ENCODE assay signal across 26 cellular contexts in genomic region chr18:54899500-54899899, GRCh38. TPM values are rescaled to one million over a fixed set of nuclear protein-coding genes. Genes with fewer than 3 reads are reported as not detected.
A peak's percentile ranks its signal among the peaks of the same experiment; 100 is the strongest.
DNase-seq lines count a peak whose midpoint lies in the region; ATAC-seq and TF ChIP-seq lines count a peak whose summit lies in the region.
"Had no signal": no experiment of that assay in that cellular context is flagged by ENCODE, and none has a peak within 500 bp of the region (broad histone marks: within the 10 kb centered on the region; RNA-seq: fewer than 3 reads in every experiment).

No MANE protein-coding gene starts in this region.

- intact Hi-C loops in CD14-positive monocyte (cut with micrococcal nuclease) (no loop called here), right lobe of liver (cut with DNase I) (no loop called here)

- H3K36me3 ChIP-seq in HEK293 (ENCODE audit: control insufficient read depth in 2 of 2, insufficient read depth in 1 of 2, low read length in 2 of 2) (no peaks in the 10 kb centered on the region), right lobe of liver (no peaks in the 10 kb centered on the region)
- H3K36me3 ChIP-seq: BLaER1 treated with 17β-estradiol and CSF1 and Interleukin-3, amounts not matched to agents 10 nM and 100 nM had no signal

- H3K9me3 Mint-ChIP-seq in activated T-cell treated with anti-CD3 and anti-CD28 coated beads, Interleukin-2, amount 50 U/mL, for 72 hours, result peaks cover 0 to 3% of the 10 kb centered on the region in 2 donors
- no peaks in the 10 kb centered on the region for H3K9me3 Mint-ChIP-seq in activated naive CD4-positive, alpha-beta T cell treated with anti-CD3 and anti-CD28 coated beads, Interleukin-2, amount 50 U/mL, for 24 hours
- no peaks in the 10 kb centered on the region for H3K9me3 Mint-ChIP-seq in CD14-positive monocyte
- H3K9me3 Mint-ChIP-seq: CD8-positive, alpha-beta T cell had no signal

- no peak overlapping the region for H3K27ac ChIP-seq in HEK293 (ENCODE audit: extremely low read depth, low read depth, low read length)
- H3K27ac ChIP-seq in right lobe of liver, result no peak overlapping the region
- H3K27ac ChIP-seq: BLaER1 treated with 17β-estradiol and CSF1 and Interleukin-3, amounts not matched to agents 10 nM and 100 nM; C4-2B had no signal

- H3K4me1 ChIP-seq in HEK293 (ENCODE audit: control insufficient read depth, insufficient read depth, low read length) (no peaks in the 10 kb centered on the region), right lobe of liver (no peaks in the 10 kb centered on the region)
- H3K4me1 ChIP-seq: BLaER1 treated with 17β-estradiol and CSF1 and Interleukin-3, amounts not matched to agents 10 nM and 100 nM; Caco-2 had no signal

- ATAC-seq in activated T-cell treated with anti-CD3 and anti-CD28 coated beads, Interleukin-2, amount 50 U/mL, for 72 hours (replicated peaks in 1 of 2), result no peak
- ATAC-seq in right lobe of liver, result no peak
- ATAC-seq: CD8-positive, alpha-beta T cell; GM12878 had no signal

- peak; percentile 8 for TF ChIP-seq CTCF in CD14-positive monocyte (IDR thresholded peaks at IDR 0.05)
- no peak for TF ChIP-seq CTCF in HEK293 (tag by site-specific recombination; IDR thresholded peaks at IDR 0.05)
- no peak for TF ChIP-seq CTCF in right lobe of liver (IDR thresholded peaks at IDR 0.05)

- H3K9me3 ChIP-seq in HEK293 (ENCODE audit: control insufficient read depth, insufficient read depth, low read depth, low read length), result no peaks in the 10 kb centered on the region
- H3K9me3 ChIP-seq in right lobe of liver, result no peaks in the 10 kb centered on the region
- H3K9me3 ChIP-seq: BLaER1 treated with 17β-estradiol and CSF1 and Interleukin-3, amounts not matched to agents 10 nM and 100 nM; Caco-2 had no signal

- no peak overlapping the region for H3K4me3 Mint-ChIP-seq in activated T-cell treated with anti-CD3 and anti-CD28 coated beads, Interleukin-2, amount 50 U/mL, for 72 hours
- H3K4me3 Mint-ChIP-seq in activated naive CD4-positive, alpha-beta T cell treated with anti-CD3 and anti-CD28 coated beads, Interleukin-2, amount 50 U/mL, for 24 hours, result no peak overlapping the region
- no peak overlapping the region for H3K4me3 Mint-ChIP-seq in CD14-positive monocyte
- H3K4me3 Mint-ChIP-seq: CD4-positive, CD25-positive, alpha-beta regulatory T cell; CD8-positive, alpha-beta T cell had no signal

- peaks cover 6% of the 10 kb centered on the region for H3K27me3 Mint-ChIP-seq in activated T-cell treated with anti-CD3 and anti-CD28 coated beads, Interleukin-2, amount 50 U/mL, for 72 hours (ENCODE audit: low read depth)
- no peaks in the 10 kb centered on the region for H3K27me3 Mint-ChIP-seq in activated naive CD4-positive, alpha-beta T cell treated with anti-CD3 and anti-CD28 coated beads, Interleukin-2, amount 50 U/mL, for 24 hours
- H3K27me3 Mint-ChIP-seq in CD14-positive monocyte (ENCODE audit: low read depth in 3 of 3), result peaks cover 0 to 2% (median 1%) of the 10 kb centered on the region in 3 donors
- H3K27me3 Mint-ChIP-seq: CD4-positive, CD25-positive, alpha-beta regulatory T cell had no signal

- CTCF ChIA-PET in HEK293 (lab: Yijun Ruan, JAX), result no interaction called here

- no peaks in the 10 kb centered on the region for H3K36me3 Mint-ChIP-seq in activated T-cell treated with anti-CD3 and anti-CD28 coated beads, Interleukin-2, amount 50 U/mL, for 72 hours (ENCODE audit: insufficient read depth in 2 of 2)
- no peaks in the 10 kb centered on the region for H3K36me3 Mint-ChIP-seq in activated naive CD4-positive, alpha-beta T cell treated with anti-CD3 and anti-CD28 coated beads, Interleukin-2, amount 50 U/mL, for 24 hours
- H3K36me3 Mint-ChIP-seq in CD14-positive monocyte, result no peaks in the 10 kb centered on the region
- H3K36me3 Mint-ChIP-seq: CD4-positive, CD25-positive, alpha-beta regulatory T cell; CD8-positive, alpha-beta T cell had no signal

- POLR2A ChIA-PET in HEK293 (lab: Yijun Ruan, JAX), result no interaction called here

- H3K4me1 Mint-ChIP-seq in activated T-cell treated with anti-CD3 and anti-CD28 coated beads, Interleukin-2, amount 50 U/mL, for 72 hours (ENCODE audit: low read depth), result no peaks in the 10 kb centered on the region
- no peaks in the 10 kb centered on the region for H3K4me1 Mint-ChIP-seq in activated naive CD4-positive, alpha-beta T cell treated with anti-CD3 and anti-CD28 coated beads, Interleukin-2, amount 50 U/mL, for 24 hours
- H3K4me1 Mint-ChIP-seq in CD14-positive monocyte, result peaks cover 2% of the 10 kb centered on the region
- H3K4me1 Mint-ChIP-seq: CD4-positive, CD25-positive, alpha-beta regulatory T cell had no signal

- H3K27me3 ChIP-seq in right lobe of liver, result no peaks in the 10 kb centered on the region
- H3K27me3 ChIP-seq: BLaER1 treated with 17β-estradiol and CSF1 and Interleukin-3, amounts not matched to agents 10 nM and 100 nM had no signal

- no peak for DNase-seq in activated T-cell treated with anti-CD3 and anti-CD28 coated beads, Interleukin-2, amount 50 U/mL, for 72 hours
- DNase-seq in activated T-cell treated with anti-CD3 and anti-CD28 coated beads, Interleukin-2, amount 50 U/mL, for 1 hour, result no peak
- DNase-seq in activated naive CD4-positive, alpha-beta T cell (lab: John Stamatoyannopoulos, UW), result no peak
- DNase-seq in CD14-positive monocyte (ENCODE audit: low spot score) (no peak), T-helper 9 cell (no peak), right lobe of liver (no peak)
- DNase-seq: 8988T; ACHN; Caco-2; Calu3; CD4-positive, CD25-positive, alpha-beta regulatory T cell; CD8-positive, alpha-beta T cell; DMS 273 treated with DMSO at 0.1 percent for 48 hours; DMS153; DMS53; DMS79; DND-41; EL; GDM1 had no signal

- H3K27ac Mint-ChIP-seq in activated T-cell treated with anti-CD3 and anti-CD28 coated beads, Interleukin-2, amount 50 U/mL, for 72 hours, result peak overlapping the region; percentile 21
- peak overlapping the region; percentile 1 for H3K27ac Mint-ChIP-seq in activated naive CD4-positive, alpha-beta T cell treated with anti-CD3 and anti-CD28 coated beads, Interleukin-2, amount 50 U/mL, for 24 hours
- H3K27ac Mint-ChIP-seq in CD14-positive monocyte, result peak overlapping the region in 1 of 7 donors; percentile 10
- H3K27ac Mint-ChIP-seq: CD4-positive, CD25-positive, alpha-beta regulatory T cell; CD8-positive, alpha-beta T cell had no signal

- no peak for TF ChIP-seq POLR2A in right lobe of liver (IDR thresholded peaks at IDR 0.05)

- no peak overlapping the region for H3K4me3 ChIP-seq in HEK293 (ENCODE audit: low read depth, low read length)
- no peak overlapping the region for H3K4me3 ChIP-seq in right lobe of liver
- H3K4me3 ChIP-seq: BLaER1 treated with 17β-estradiol and CSF1 and Interleukin-3, amounts not matched to agents 10 nM and 100 nM; GM12878 had no signal

TF ChIP-seq in HEK293, 187 proteins besides CTCF, POLR2A, EP300 and RAD21:
- TF ChIP-seq IKZF3 (tag by site-specific recombination; IDR thresholded peaks at IDR 0.05), result no peak
- peak; percentile 94 for TF ChIP-seq PRDM1 (tag by site-specific recombination; IDR thresholded peaks at IDR 0.05)

RNA-seq across cellular contexts. Expression of gene CCDC68, which starts 59.8 kb away (rescaled TPM):
- not detected for total RNA-seq in activated T-cell treated with anti-CD3 and anti-CD28 coated beads, Interleukin-2, amount 50 U/mL, for 72 hours
- under 1 TPM in 1 of 2 donors, not detected in 1; 0.09 TPM for polyA plus RNA-seq in CD14-positive monocyte
- 10 to 100 TPM in 3 of 6 experiments, 1 to 10 TPM in 3; 3.1 to 17.3 (median 9.3) TPM for total RNA-seq in right lobe of liver
- total RNA-seq: A673; CD4-positive, CD25-positive, alpha-beta regulatory T cell; CD8-positive, alpha-beta T cell; G401; GM12878 had no signal
- polyA plus RNA-seq: CD4-positive, CD25-positive, alpha-beta regulatory T cell had no signal

Comparison
In these comparisons a context has a peak if more than half of its experiments do, and no peak if none do; other contexts are left out.
1. RNA of gene CCDC68, which starts 59.8 kb away (total RNA-seq): 3.1 to 17.3 TPM in right lobe of liver; not detected in activated T-cell treated with anti-CD3 and anti-CD28 coated beads, Interleukin-2, amount 50 U/mL, for 72 hours; every median in the first group is over 4 times any median in the second.